8 cellular contexts compared by ENCODE assay signal in the genomic region with DNA sequence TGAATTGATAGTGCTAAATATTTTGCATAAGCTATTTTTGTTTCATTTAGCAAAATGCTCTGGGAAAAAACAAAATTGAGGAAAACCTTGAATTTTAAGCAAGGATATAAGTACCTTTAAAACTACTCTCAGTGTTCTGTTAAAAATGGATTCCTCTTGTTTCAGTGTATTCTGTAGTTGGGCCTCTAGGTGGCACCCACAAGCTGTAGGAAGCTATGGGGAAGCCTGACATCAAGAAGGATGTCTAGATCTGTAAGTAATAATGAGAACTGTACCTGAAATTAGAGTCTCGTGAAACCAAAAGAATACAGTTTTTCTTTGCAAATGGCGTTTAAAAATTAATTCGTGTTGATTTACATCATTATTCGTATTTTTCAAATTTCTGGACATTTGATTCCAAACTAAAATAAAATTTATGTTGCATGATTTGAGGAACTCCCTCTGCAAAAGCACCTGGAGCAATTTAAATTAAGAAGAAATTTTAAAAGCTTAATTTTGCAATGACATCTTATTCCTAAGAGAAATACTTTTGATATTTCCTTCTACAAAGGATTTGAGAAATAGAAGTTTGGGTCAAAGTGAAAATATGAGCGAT. TPM values are rescaled to one million over a fixed set of nuclear protein-coding genes. Genes with fewer than 3 reads are reported as not detected.
DNase-seq lines count a peak whose midpoint lies in the region; TF ChIP-seq lines count a peak whose summit lies in the region.

No MANE protein-coding gene starts in this region.

- H3K4me2 ChIP-seq in Karpas-422 (ENCODE audit: low read depth, low read length, poor library complexity, severe bottlenecking) = no peak overlapping the region
- peak overlapping the region; percentile 60 for H3K4me2 ChIP-seq in hepatocyte

- H3K9me2 ChIP-seq in Karpas-422 (replicated peaks; ENCODE audit: insufficient read depth, low read length) (no peaks in the 10 kb centered on the region), hepatocyte (replicated peaks; ENCODE audit: insufficient read depth) (no peaks in the 10 kb centered on the region)

- TF ChIP-seq POLR2A in adrenal gland (IDR thresholded peaks at IDR 0.05) = no peak

- H3K4me1 ChIP-seq in Karpas-422 (ENCODE audit: low read length) (no peaks in the 10 kb centered on the region), adrenal gland (replicated peaks in 1 of 2) (no peaks in the 10 kb centered on the region), hepatocyte (ENCODE audit: insufficient read depth) (peaks cover 6% of the 10 kb centered on the region)

- intact Hi-C loops in adrenal gland (cut with DNase I) = loop anchor here in 1 of 2 donors (10.0 kb wide), 1 partner anchor 676 kb away; no protein-coding TSS in a partner anchor

- DNase-seq in NCI-H2196 (lab: John Stamatoyannopoulos, UW; ENCODE audit: unreplicated experiment) (peak; percentile 20), NCI-H2196 treated with DMSO at 0.1 percent for 48 hours (lab: John Stamatoyannopoulos, UW; ENCODE audit: unreplicated experiment) (no peak), H4 (ENCODE audit: low spot score) (peak; percentile 63), Karpas-422 (peak; percentile 85), SKM-1 (lab: John Stamatoyannopoulos, UW; ENCODE audit: unreplicated experiment) (peak; percentile 60), adrenal gland (peak; percentile 44 to 70 (median 52)), hepatocyte (ENCODE audit: low spot score) (peak; percentile 84), smooth muscle cell of the brain vasculature (ENCODE audit: low read depth, low spot score) (peak; percentile 40)

- TF ChIP-seq CTCF in adrenal gland (IDR thresholded peaks at IDR 0.05) (peak; percentile 43 to 87 (median 71)), hepatocyte (IDR thresholded peaks at IDR 0.05; ENCODE audit: poor library complexity) (peak; percentile 89)

- no peak overlapping the region for H2AFZ ChIP-seq in Karpas-422 (ENCODE audit: low read length)
- H2AFZ ChIP-seq in hepatocyte = peak overlapping the region; percentile 11

- H3K36me3 ChIP-seq in Karpas-422 (ENCODE audit: insufficient read depth, low read length) = no peaks in the 10 kb centered on the region
- no peaks in the 10 kb centered on the region for H3K36me3 ChIP-seq in adrenal gland (replicated peaks in 1 of 2)
- no peaks in the 10 kb centered on the region for H3K36me3 ChIP-seq in hepatocyte (replicated peaks; ENCODE audit: insufficient read depth, low read depth)

- no peak overlapping the region for H3K4me3 ChIP-seq in Karpas-422 (ENCODE audit: low read length)
- H3K4me3 ChIP-seq in adrenal gland = no peak overlapping the region
- H3K4me3 ChIP-seq in hepatocyte = no peak overlapping the region

- H3K27ac ChIP-seq in Karpas-422 (ENCODE audit: low read length) (no peak overlapping the region), adrenal gland (no peak overlapping the region), hepatocyte (peak overlapping the region; percentile 3)

- WGBS in adrenal gland, 4 donors = 19 to 21% (median 20%) methylated on average over 5 of the region's 5 CpGs
- WGBS in hepatocyte (ENCODE audit: low lambda C conversion rate, missing lambda C conversion rate) = 12% methylated on average over 5 of the region's 5 CpGs

- H3K79me2 ChIP-seq in Karpas-422 (ENCODE audit: low read length) = no peaks in the 10 kb centered on the region
- H3K79me2 ChIP-seq in hepatocyte = no peaks in the 10 kb centered on the region

- H3K9ac ChIP-seq in Karpas-422 (ENCODE audit: low read length) = no peak overlapping the region

- H3K27me3 ChIP-seq in Karpas-422 (ENCODE audit: low read length) (no peaks in the 10 kb centered on the region), adrenal gland (no peaks in the 10 kb centered on the region), hepatocyte (no peaks in the 10 kb centered on the region)

- H3K9me3 ChIP-seq in Karpas-422 (ENCODE audit: low read length) = no peaks in the 10 kb centered on the region
- no peaks in the 10 kb centered on the region for H3K9me3 ChIP-seq in adrenal gland (replicated peaks in 1 of 3)
- H3K9me3 ChIP-seq in hepatocyte (ENCODE audit: low read depth) = no peaks in the 10 kb centered on the region

- H4K20me1 ChIP-seq in Karpas-422 (ENCODE audit: insufficient read depth, low read depth, low read length) (no peaks in the 10 kb centered on the region), hepatocyte (ENCODE audit: insufficient read depth, poor library complexity, severe bottlenecking) (no peaks in the 10 kb centered on the region)

RNA-seq across cellular contexts. Expression of gene TMPRSS11E, which starts 51.2 kb away (rescaled TPM):
- not detected in 2 replicates for total RNA-seq in H4 (2014; rRNA removed; shearing (Covaris generic))
- total RNA-seq in Karpas-422 (2014; rRNA removed; shearing (Covaris generic); ENCODE audit: low replicate concordance) = not detected in 2 replicates
- total RNA-seq in adrenal gland (not detected), hepatocyte (1.3 and 1.8 TPM in 2 replicates)
- polyA plus RNA-seq in adrenal gland (under 1 TPM in 1 of 3 donors, not detected in 2; 0.13 TPM), hepatocyte (1.4 and 1.7 TPM in 2 replicates)
